Comparison of ENCODE assay signal across 17 cellular contexts in genomic region chr3:9942934-9943690, GRCh38.
"Had no signal": no experiment of that assay in that cellular context is flagged by ENCODE, and none has a peak within 500 bp of the region (broad histone marks: within the 10 kb centered on the region; RNA-seq: fewer than 3 reads in every experiment).

No MANE protein-coding gene starts in this region.

- H3K27me3 Mint-ChIP-seq: activated naive CD8-positive, alpha-beta T cell treated with anti-CD3 and anti-CD28 coated beads, Interleukin-2, amount 10 ng/mL, durations not matched to agents 7 days and 5 days; memory B cell; naive thymus-derived CD8-positive, alpha-beta T cell had no signal

- H3K4me3 Mint-ChIP-seq: activated naive CD8-positive, alpha-beta T cell treated with anti-CD3 and anti-CD28 coated beads, Interleukin-2, amount 10 ng/mL, durations not matched to agents 7 days and 5 days; memory B cell had no signal

- H3K4me1 Mint-ChIP-seq: activated naive CD8-positive, alpha-beta T cell treated with anti-CD3 and anti-CD28 coated beads, Interleukin-2, amount 10 ng/mL, durations not matched to agents 7 days and 5 days; memory B cell had no signal

- ATAC-seq: left ventricle myocardium superior; naive thymus-derived CD8-positive, alpha-beta T cell had no signal

- H3K9me3 Mint-ChIP-seq: activated naive CD8-positive, alpha-beta T cell treated with anti-CD3 and anti-CD28 coated beads, Interleukin-2, amount 10 ng/mL, durations not matched to agents 7 days and 5 days; memory B cell; naive thymus-derived CD8-positive, alpha-beta T cell had no signal

- DNase-seq: activated CD4-positive, alpha-beta T cell treated with anti-CD3 and anti-CD28 coated beads, Interleukin-2, amount 50 U/mL, for 1 hour; activated effector memory CD4-positive, alpha-beta T cell treated with Interleukin-2 at 50 U/mL for 16 hours; activated naive CD8-positive, alpha-beta T cell treated with anti-CD3 and anti-CD28 coated beads, Interleukin-2, amount 10 ng/mL, durations not matched to agents 7 days and 5 days; activated T-cell treated with anti-CD3 and anti-CD28 coated beads, Interleukin-2, amount 50 U/mL, for 1 hour; cerebellar nuclear complex; dermis blood vessel endothelial cell; head of caudate nucleus; kidney glomerular epithelial cell; left ventricle myocardium superior; retina; stimulated activated CD4-positive, alpha-beta T cell treated with anti-CD3 and anti-CD28 coated beads, Interleukin-12 subunit alpha, Interleukin-12 subunit beta, amount 100 ng/mL, for 4 hours; stimulated activated CD4-positive, alpha-beta T cell treated with anti-CD3 and anti-CD28 coated beads, Interleukin-2, amount 100 ng/mL, for 24 hours; substantia nigra; upper lobe of left lung had no signal

- FAIRE-seq: frontal cortex had no signal

- H3K27ac Mint-ChIP-seq: activated naive CD8-positive, alpha-beta T cell treated with anti-CD3 and anti-CD28 coated beads, Interleukin-2, amount 10 ng/mL, durations not matched to agents 7 days and 5 days had no signal
